ENCODE assay signal across 9 cellular contexts in genomic region chr7:36677769-36678435, GRCh38. TPM values are rescaled to one million over a fixed set of nuclear protein-coding genes. Genes with fewer than 3 reads are reported as not detected.
DNase-seq lines count a peak whose midpoint lies in the region; ATAC-seq, FAIRE-seq and TF ChIP-seq lines count a peak whose summit lies in the region.
"Had no signal": no experiment of that assay in that cellular context is flagged by ENCODE, and none has a peak within 500 bp of the region (broad histone marks: within the 10 kb centered on the region; RNA-seq: fewer than 3 reads in every experiment).

No MANE protein-coding gene starts in this region.

- H3K4me1 Mint-ChIP-seq in CD4-positive, CD25-positive, alpha-beta regulatory T cell: peaks cover 12 to 17% (median 16%) of the 10 kb centered on the region in 4 donors
- peaks cover 56% of the 10 kb centered on the region for H3K4me1 Mint-ChIP-seq in activated T-helper 1 cell treated with anti-CD3 and anti-CD28 coated beads, Interleukin-12 subunit alpha, Interleukin-12 subunit beta, Interleukin-2, Interleukin-4 antibody, amounts not matched to agents 30 ng/mL and 10 ng/mL and 1 ng/mL, durations not matched to agents 14 hours and 24 hours and 36 hours (ENCODE audit: low read depth)

- peaks cover 1% of the 10 kb centered on the region for H3K27me3 ChIP-seq in CD4-positive, CD25-positive, alpha-beta regulatory T cell (ENCODE audit: control insufficient read depth, insufficient read depth, low read length)

- peak overlapping the region; percentile 14 to 64 (median 52) for H3K4me3 Mint-ChIP-seq in CD4-positive, CD25-positive, alpha-beta regulatory T cell
- peak overlapping the region; percentile 67 for H3K4me3 Mint-ChIP-seq in activated T-helper 1 cell treated with anti-CD3 and anti-CD28 coated beads, Interleukin-12 subunit alpha, Interleukin-12 subunit beta, Interleukin-2, Interleukin-4 antibody, amounts not matched to agents 30 ng/mL and 10 ng/mL and 1 ng/mL, durations not matched to agents 14 hours and 24 hours and 36 hours

- H3K9me3 Mint-ChIP-seq in CD4-positive, CD25-positive, alpha-beta regulatory T cell: peaks cover 0 to 1% (median 0%) of the 10 kb centered on the region in 7 donors
- no peaks in the 10 kb centered on the region for H3K9me3 Mint-ChIP-seq in activated T-helper 1 cell treated with anti-CD3 and anti-CD28 coated beads, Interleukin-12 subunit alpha, Interleukin-12 subunit beta, Interleukin-2, Interleukin-4 antibody, amounts not matched to agents 30 ng/mL and 10 ng/mL and 1 ng/mL, durations not matched to agents 14 hours and 24 hours and 36 hours

- H3K4me1 ChIP-seq in CD4-positive, CD25-positive, alpha-beta regulatory T cell (ENCODE audit: control insufficient read depth, insufficient read depth, low read length, poor library complexity, severe bottlenecking): peaks cover 10% of the 10 kb centered on the region

- no peak for ATAC-seq in CD4-positive, CD25-positive, alpha-beta regulatory T cell (ENCODE audit: low read depth in 2 of 2)
- ATAC-seq in HG03097 (IDR thresholded peaks at IDR 0.05; ENCODE audit: low FRiP score, unreplicated experiment) (peak; percentile 6), GM21526 (IDR thresholded peaks at IDR 0.05; ENCODE audit: low FRiP score, unreplicated experiment) (no peak), GM21515 (IDR thresholded peaks at IDR 0.05; ENCODE audit: unreplicated experiment) (no peak)

- intact Hi-C loops in activated T-helper 1 cell treated with anti-CD3 and anti-CD28 coated beads, Interleukin-12 subunit alpha, Interleukin-12 subunit beta, Interleukin-2, Interleukin-4 antibody, amounts not matched to agents 30 ng/mL and 10 ng/mL and 1 ng/mL, durations not matched to agents 14 hours and 24 hours and 36 hours (cut with micrococcal nuclease): loop anchor here (1.0 to 5.0 kb wide), 15 partner anchors 8 to 769 kb away; partner anchors contain the start of gene ELMO1

- no peak for TF ChIP-seq POLR2A in H54 (IDR thresholded peaks at IDR 0.05; ENCODE audit: low read depth, low read length)

- peak in 1 of 3 donors; percentile 16 for DNase-seq in CD4-positive, CD25-positive, alpha-beta regulatory T cell
- DNase-seq in activated T-helper 1 cell treated with anti-CD3 and anti-CD28 coated beads, Interleukin-12 subunit alpha, Interleukin-12 subunit beta, Interleukin-2, Interleukin-4 antibody, amounts not matched to agents 30 ng/mL and 10 ng/mL and 1 ng/mL, durations not matched to agents 14 hours and 24 hours and 36 hours (ENCODE audit: low spot score): no peak
- DNase-seq in stimulated activated CD4-positive, alpha-beta T cell treated with anti-CD3 and anti-CD28 coated beads, Interleukin-15, amount 100 ng/mL, for 24 hours: peak; percentile 85
- DNase-seq in H54 (ENCODE audit: insufficient read length, low spot score) (no peak), SW 1271 (lab: John Stamatoyannopoulos, UW) (no peak)
- DNase-seq: NCI-H187 had no signal

- H3K36me3 Mint-ChIP-seq in CD4-positive, CD25-positive, alpha-beta regulatory T cell: no peaks in the 10 kb centered on the region
- H3K36me3 Mint-ChIP-seq in activated T-helper 1 cell treated with anti-CD3 and anti-CD28 coated beads, Interleukin-12 subunit alpha, Interleukin-12 subunit beta, Interleukin-2, Interleukin-4 antibody, amounts not matched to agents 30 ng/mL and 10 ng/mL and 1 ng/mL, durations not matched to agents 14 hours and 24 hours and 36 hours (ENCODE audit: low read depth): peaks cover 6% of the 10 kb centered on the region

- H3K27me3 Mint-ChIP-seq in CD4-positive, CD25-positive, alpha-beta regulatory T cell: peaks cover 4% of the 10 kb centered on the region
- no peaks in the 10 kb centered on the region for H3K27me3 Mint-ChIP-seq in activated T-helper 1 cell treated with anti-CD3 and anti-CD28 coated beads, Interleukin-12 subunit alpha, Interleukin-12 subunit beta, Interleukin-2, Interleukin-4 antibody, amounts not matched to agents 30 ng/mL and 10 ng/mL and 1 ng/mL, durations not matched to agents 14 hours and 24 hours and 36 hours (ENCODE audit: insufficient read depth)

- H3K27ac Mint-ChIP-seq in CD4-positive, CD25-positive, alpha-beta regulatory T cell: peak overlapping the region; percentile 67 to 79 (median 79)
- peak overlapping the region; percentile 89 for H3K27ac Mint-ChIP-seq in activated T-helper 1 cell treated with anti-CD3 and anti-CD28 coated beads, Interleukin-12 subunit alpha, Interleukin-12 subunit beta, Interleukin-2, Interleukin-4 antibody, amounts not matched to agents 30 ng/mL and 10 ng/mL and 1 ng/mL, durations not matched to agents 14 hours and 24 hours and 36 hours

- FAIRE-seq in H54 (lab: Jason Lieb, UNC): no peak

- H3K27ac ChIP-seq in CD4-positive, CD25-positive, alpha-beta regulatory T cell (ENCODE audit: insufficient read depth, low read length, poor library complexity, severe bottlenecking): no peak overlapping the region

- no peaks in the 10 kb centered on the region for H3K9me3 ChIP-seq in CD4-positive, CD25-positive, alpha-beta regulatory T cell (ENCODE audit: control insufficient read depth in 2 of 2, low read length in 2 of 2)

- peak overlapping the region; percentile 45 for H3K4me3 ChIP-seq in CD4-positive, CD25-positive, alpha-beta regulatory T cell (ENCODE audit: low read depth, low read length)

- no peaks in the 10 kb centered on the region for H3K36me3 ChIP-seq in CD4-positive, CD25-positive, alpha-beta regulatory T cell (ENCODE audit: control insufficient read depth, insufficient read depth, low read length)

RNA-seq across cellular contexts. Expression of gene AOAH, which starts 46.4 kb away (rescaled TPM):
- total RNA-seq in CD4-positive, CD25-positive, alpha-beta regulatory T cell: 5.7 TPM
- polyA plus RNA-seq in CD4-positive, CD25-positive, alpha-beta regulatory T cell: 1 to 10 TPM in 3 of 4 donors, under 1 TPM in 1; 0.46 to 3.5 (median 1.5) TPM
- total RNA-seq in activated T-helper 1 cell treated with anti-CD3 and anti-CD28 coated beads, Interleukin-12 subunit alpha, Interleukin-12 subunit beta, Interleukin-2, Interleukin-4 antibody, amounts not matched to agents 30 ng/mL and 10 ng/mL and 1 ng/mL, durations not matched to agents 14 hours and 24 hours and 36 hours: 12.3 and 14.0 TPM in 2 replicates
